ENCODE assay signal across 8 cellular contexts in genomic region chr5:159310492-159310891, GRCh38. TPM values are rescaled to one million over a fixed set of nuclear protein-coding genes. Genes with fewer than 3 reads are reported as not detected.
DNase-seq lines count a peak whose midpoint lies in the region; ATAC-seq and TF ChIP-seq lines count a peak whose summit lies in the region.

No MANE protein-coding gene starts in this region.

- H3K36me3 ChIP-seq in RWPE2 (ENCODE audit: low read depth), result no peaks in the 10 kb centered on the region
- no peaks in the 10 kb centered on the region for H3K36me3 ChIP-seq in esophagus muscularis mucosa

- H3K27ac ChIP-seq in RWPE2 (ENCODE audit: poor library complexity, severe bottlenecking), result no peak overlapping the region
- H3K27ac ChIP-seq in esophagus muscularis mucosa (replicated peaks in 1 of 4), result no peak overlapping the region

- no peaks in the 10 kb centered on the region for H3K36me3 Mint-ChIP-seq in nephron progenitor cell (ENCODE audit: low read depth)

- peak overlapping the region; percentile 72 for H3K4me3 Mint-ChIP-seq in nephron progenitor cell

- 17% methylated on average over 18 of the region's 27 CpGs for WGBS in esophagus muscularis mucosa

- H3K4me1 ChIP-seq in RWPE2 (ENCODE audit: insufficient read depth, poor library complexity, severe bottlenecking), result no peaks in the 10 kb centered on the region
- H3K4me1 ChIP-seq in esophagus muscularis mucosa, result peaks cover 0 to 5% (median 5%) of the 10 kb centered on the region in 4 donors

- DNase-seq in RWPE2 (ENCODE audit: low spot score) (no peak), cerebellar cortex (ENCODE audit: low spot score) (peak; percentile 60), nephron progenitor cell (peak; percentile 66), GM10248 (ENCODE audit: extremely low spot score) (no peak), esophagus muscularis mucosa (ENCODE audit: extremely low spot score) (no peak)

- H3K4me1 Mint-ChIP-seq in nephron progenitor cell, result peaks cover 5% of the 10 kb centered on the region

- no peak for TF ChIP-seq POLR2A in esophagus muscularis mucosa (IDR thresholded peaks at IDR 0.05; ENCODE audit: low read depth)

- H3K4me3 ChIP-seq in RWPE2 (ENCODE audit: severe bottlenecking), result no peak overlapping the region
- H3K4me3 ChIP-seq in esophagus muscularis mucosa, result no peak overlapping the region

- ATAC-seq in GM21526 (IDR thresholded peaks at IDR 0.05; ENCODE audit: low FRiP score, unreplicated experiment) (peak; percentile 62), RWPE2 (ENCODE audit: low read depth) (peak; percentile 24; the same call in 1 of the 3 replicates), HG03095 (IDR thresholded peaks at IDR 0.05; ENCODE audit: unreplicated experiment) (no peak), GM18502 (IDR thresholded peaks at IDR 0.05; ENCODE audit: poor library complexity, unreplicated experiment) (no peak)

- no peak overlapping the region for H3K27ac Mint-ChIP-seq in nephron progenitor cell

- H3K9me3 ChIP-seq in RWPE2 (ENCODE audit: severe bottlenecking) (no peaks in the 10 kb centered on the region), esophagus muscularis mucosa (no peaks in the 10 kb centered on the region)

- H3K27me3 ChIP-seq in RWPE2 (ENCODE audit: insufficient read depth, poor library complexity, severe bottlenecking) (no peaks in the 10 kb centered on the region), esophagus muscularis mucosa (peaks cover 0 to 60% (median 10%) of the 10 kb centered on the region in 4 donors)

- POLR2A ChIA-PET in GM10248 (lab: Yijun Ruan, JAX), result no interaction called here

- peaks cover 68% of the 10 kb centered on the region for H3K27me3 Mint-ChIP-seq in nephron progenitor cell (ENCODE audit: low read depth, poor library complexity)

- CTCF ChIA-PET in GM10248 (lab: Yijun Ruan, JAX), result interaction anchor here (1.5 to 2.1 kb wide), 3 partner anchors 16 to 154 kb away, joined by 3 to 11 read pairs (median 7); no protein-coding TSS in a partner anchor

- H3K9me3 Mint-ChIP-seq in nephron progenitor cell, result no peaks in the 10 kb centered on the region

- TF ChIP-seq CTCF in RWPE2 (IDR thresholded peaks at IDR 0.05; ENCODE audit: poor library complexity, severe bottlenecking) (no peak), nephron progenitor cell (IDR thresholded peaks at IDR 0.05) (no peak), GM10248 (IDR thresholded peaks at IDR 0.05; ENCODE audit: control extremely low read depth, extremely low read depth, low read depth, missing control alignments) (no peak), esophagus muscularis mucosa (IDR thresholded peaks at IDR 0.05) (no peak)

- TF ChIP-seq EP300 in esophagus muscularis mucosa (IDR thresholded peaks at IDR 0.05), result no peak

- intact Hi-C loops in esophagus muscularis mucosa (cut with DNase I), result no loop called here

RNA-seq across cellular contexts. Expression of gene IL12B, which starts 19.8 kb away (rescaled TPM):
- under 1 TPM in 1 of 4 donors, not detected in 3; 0.17 TPM for total RNA-seq in esophagus muscularis mucosa

RNA-seq across cellular contexts. Expression of gene UBLCP1, which starts 47.4 kb away (rescaled TPM):
- 10 to 100 TPM; 17.5 to 22.8 (median 21.1) TPM for total RNA-seq in esophagus muscularis mucosa

Comparison
In these comparisons a context has a peak if more than half of its experiments do, and no peak if none do; other contexts are left out.
1. ATAC-seq: peak in GM21526 (single experiment) and RWPE2 (single experiment); none in HG03095 (single experiment) and GM18502 (single experiment).
2. DNase-seq: peak in cerebellar cortex (single experiment) and nephron progenitor cell (single experiment); none in RWPE2 (single experiment), GM10248 (single experiment) and esophagus muscularis mucosa (single experiment).